In genomic region chr1:178093150-178093957, GRCh38 we compare ENCODE assay signal across 1 cellular context.
TF ChIP-seq lines count a peak whose summit lies in the region.

No MANE protein-coding gene starts in this region.

TF ChIP-seq in HepG2, 621 proteins besides CTCF, POLR2A, EP300 and RAD21 (continued from another document and continues in another):
- TF ChIP-seq PAXIP1 (CRISPR knock-in tag; conservative IDR thresholded peaks at IDR 0.05) (no peak), ZSCAN5A (CRISPR knock-in tag; IDR thresholded peaks at IDR 0.05; ENCODE audit: borderline replicate concordance) (no peak), IRF2 (CRISPR knock-in tag; IDR thresholded peaks at IDR 0.05) (peak; percentile 51), ONECUT2 (CRISPR knock-in tag; IDR thresholded peaks at IDR 0.05) (no peak), ZKSCAN1 (IDR thresholded peaks at IDR 0.05; ENCODE audit: low read length) (no peak), POGK (CRISPR knock-in tag; conservative IDR thresholded peaks at IDR 0.05) (no peak), ZNF275 (CRISPR knock-in tag; IDR thresholded peaks at IDR 0.05; ENCODE audit: borderline replicate concordance) (no peak), NCOA1 (CRISPR knock-in tag; IDR thresholded peaks at IDR 0.05) (peak; percentile 26; the same call in 1 of the 2 replicates), SOX6 (IDR thresholded peaks at IDR 0.05) (no peak), SOX6 (CRISPR knock-in tag; IDR thresholded peaks at IDR 0.05) (peak; percentile 15), ZBTB21 (CRISPR knock-in tag; IDR thresholded peaks at IDR 0.05) (no peak), ARID5B (CRISPR knock-in tag; IDR thresholded peaks at IDR 0.05) (no peak), MTF1 (CRISPR knock-in tag; IDR thresholded peaks at IDR 0.05) (no peak), BCL3 (CRISPR knock-in tag; IDR thresholded peaks at IDR 0.05) (0 out of 2 replicates have a peak, but pooled peaks have one; percentile 12), PREB (CRISPR knock-in tag; IDR thresholded peaks at IDR 0.05) (no peak), ZNF713 (CRISPR knock-in tag; IDR thresholded peaks at IDR 0.05) (no peak), CAMTA2 (CRISPR knock-in tag; IDR thresholded peaks at IDR 0.05; ENCODE audit: borderline replicate concordance) (no peak), KDM4B (CRISPR knock-in tag; IDR thresholded peaks at IDR 0.05) (0 out of 2 replicates have a peak, but pooled peaks have one; percentile 28), CCAR2 (optimal IDR thresholded peaks at IDR 0.05; ENCODE audit: low read depth, low read length) (no peak), PBX3 (CRISPR knock-in tag; IDR thresholded peaks at IDR 0.05; ENCODE audit: borderline replicate concordance) (no peak), ZNF251 (CRISPR knock-in tag; IDR thresholded peaks at IDR 0.05) (no peak), PLRG1 (conservative IDR thresholded peaks at IDR 0.05) (no peak), ZNF446 (CRISPR knock-in tag; IDR thresholded peaks at IDR 0.05) (no peak), PLSCR1 (CRISPR knock-in tag; IDR thresholded peaks at IDR 0.05; ENCODE audit: borderline replicate concordance) (no peak), ZBTB20 (CRISPR knock-in tag; IDR thresholded peaks at IDR 0.05; ENCODE audit: borderline replicate concordance, low read depth) (no peak), RFXANK (CRISPR knock-in tag; IDR thresholded peaks at IDR 0.05) (no peak), ZNF557 (CRISPR knock-in tag; IDR thresholded peaks at IDR 0.05) (no peak), RNF2 (conservative IDR thresholded peaks at IDR 0.05; ENCODE audit: low read depth) (no peak), IKZF4 (CRISPR knock-in tag; IDR thresholded peaks at IDR 0.05; ENCODE audit: borderline replicate concordance, low read depth, not compliant biosample characterization) (no peak), CENPBD1 (CRISPR knock-in tag; IDR thresholded peaks at IDR 0.05; ENCODE audit: borderline replicate concordance, low read depth) (no peak), ZNF556 (CRISPR knock-in tag; IDR thresholded peaks at IDR 0.05; ENCODE audit: borderline replicate concordance) (peak; percentile 9; the same call in 1 of the 2 replicates), RBM39 (IDR thresholded peaks at IDR 0.05; ENCODE audit: low read depth, low read length, poor library complexity, severe bottlenecking) (no peak), MED13 (CRISPR knock-in tag; IDR thresholded peaks at IDR 0.05) (0 out of 2 replicates have a peak, but pooled peaks have one; percentile 3), TBP (CRISPR knock-in tag; IDR thresholded peaks at IDR 0.05) (no peak), SAFB2 (CRISPR knock-in tag; IDR thresholded peaks at IDR 0.05; ENCODE audit: borderline replicate concordance, low read depth) (no peak; the same call in 1 of the 2 replicates), LBX2 (CRISPR knock-in tag; IDR thresholded peaks at IDR 0.05; ENCODE audit: borderline replicate concordance) (no peak), ZSCAN21 (CRISPR knock-in tag; IDR thresholded peaks at IDR 0.05; ENCODE audit: borderline replicate concordance) (no peak; the same call in 1 of the 2 replicates), TAF1 (CRISPR knock-in tag; IDR thresholded peaks at IDR 0.05) (0 out of 2 replicates have a peak, but pooled peaks have one; percentile 4), SMAD1 (CRISPR knock-in tag; IDR thresholded peaks at IDR 0.05; ENCODE audit: borderline replicate concordance, low read depth) (no peak), TEF (CRISPR knock-in tag; IDR thresholded peaks at IDR 0.05) (no peak), CREB3 (CRISPR knock-in tag; IDR thresholded peaks at IDR 0.05) (0 out of 2 replicates have a peak, but pooled peaks have one; percentile 24), ZNF572 (CRISPR knock-in tag; IDR thresholded peaks at IDR 0.05) (no peak), ZSCAN25 (CRISPR knock-in tag; IDR thresholded peaks at IDR 0.05) (no peak), HHEX (CRISPR knock-in tag; IDR thresholded peaks at IDR 0.05) (no peak), PHB2 (IDR thresholded peaks at IDR 0.05; ENCODE audit: partially characterized antibody) (no peak), ARNT2 (CRISPR knock-in tag; IDR thresholded peaks at IDR 0.05; ENCODE audit: low read depth) (no peak)
